18 cellular contexts compared by ENCODE assay signal in the genomic region with DNA sequence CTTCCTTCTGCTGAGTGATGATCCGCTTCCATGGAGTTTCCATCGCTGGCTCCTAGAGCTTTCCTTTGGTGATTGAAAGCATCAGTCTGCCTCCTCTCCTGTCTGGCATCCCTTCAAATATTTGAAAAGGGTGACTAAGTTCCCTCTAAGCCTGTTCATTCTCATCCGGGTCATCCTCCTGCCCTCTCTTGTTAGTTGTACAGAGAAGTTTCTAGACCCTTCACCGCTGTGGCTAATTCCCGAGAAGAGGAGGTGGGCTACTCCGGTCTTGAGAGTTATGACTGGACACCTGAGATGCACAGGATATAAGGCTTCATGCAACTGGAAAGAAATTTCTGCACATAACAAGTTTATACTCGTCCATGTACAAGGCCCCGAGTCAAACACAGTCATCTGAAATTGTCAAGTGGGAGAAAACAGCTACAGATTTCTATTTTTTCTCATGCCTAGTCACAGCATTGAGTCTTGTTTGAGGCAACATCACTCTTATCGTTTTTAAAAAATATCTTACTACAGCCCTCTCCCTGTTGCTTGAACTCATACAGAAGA.
"Had no signal": no experiment of that assay in that cellular context is flagged by ENCODE, and none has a peak within 500 bp of the region (broad histone marks: within the 10 kb centered on the region; RNA-seq: fewer than 3 reads in every experiment).

No MANE protein-coding gene starts in this region.

- H3K27ac ChIP-seq: brain microvascular endothelial cell, coronary artery, tibial artery, vagina, VCaP had no signal

- H3K36me3 ChIP-seq: brain microvascular endothelial cell, tibial artery, vagina had no signal

- H3K27me3 ChIP-seq: brain microvascular endothelial cell, tibial artery, vagina had no signal

- H3K9me3 ChIP-seq: vagina had no signal

- DNase-seq: activated CD4-positive, alpha-beta T cell treated with anti-CD3 and anti-CD28 coated beads, Interleukin-2, amount 50 U/mL, for 1 hour; activated CD4-positive, CD25-positive, alpha-beta regulatory T cell treated with anti-CD3 and anti-CD28 coated beads, Interleukin-2, amount 50 U/mL, for 72 hours; activated CD8-positive, alpha-beta memory T cell treated with anti-CD3 and anti-CD28 coated beads, Interleukin-2, amount 50 U/mL, for 48 hours; activated effector memory CD4-positive, alpha-beta T cell treated with Interleukin-2 at 50 U/mL for 16 hours; activated naive CD4-positive, alpha-beta T cell treated with anti-CD3 and anti-CD28 coated beads, Interleukin-2, amount 10 ng/mL, durations not matched to agents 7 days and 5 days; activated naive CD8-positive, alpha-beta T cell treated with anti-CD3 and anti-CD28 coated beads, Interleukin-2, amount 50 U/mL, for 24 hours; activated T-cell treated with anti-CD3 and anti-CD28 coated beads, Interleukin-2, amount 50 U/mL, for 48 hours; anterior cingulate cortex; brain microvascular endothelial cell; left cardiac atrium; occipital lobe; stimulated activated CD4-positive, alpha-beta T cell treated with anti-CD3 and anti-CD28 coated beads, Interleukin-2, amount 100 ng/mL, for 24 hours; stimulated activated naive CD8-positive, alpha-beta T cell treated with anti-CD3 and anti-CD28 coated beads, Interleukin-15, Interleukin-2, amounts not matched to agents 100 U/mL and 50 U/mL, for 24 hours; substantia nigra; tibial artery had no signal

- H3K4me3 ChIP-seq: coronary artery, tibial artery, vagina had no signal

- ATAC-seq: activated naive CD8-positive, alpha-beta T cell treated with anti-CD3 and anti-CD28 coated beads, Interleukin-2, amount 50 U/mL, for 24 hours; left cardiac atrium; stimulated activated naive CD8-positive, alpha-beta T cell treated with anti-CD3 and anti-CD28 coated beads, Interleukin-15, Interleukin-2, amounts not matched to agents 100 U/mL and 50 U/mL, for 24 hours had no signal
